Comparison of ENCODE assay signal across 19 cellular contexts in the genomic region with DNA sequence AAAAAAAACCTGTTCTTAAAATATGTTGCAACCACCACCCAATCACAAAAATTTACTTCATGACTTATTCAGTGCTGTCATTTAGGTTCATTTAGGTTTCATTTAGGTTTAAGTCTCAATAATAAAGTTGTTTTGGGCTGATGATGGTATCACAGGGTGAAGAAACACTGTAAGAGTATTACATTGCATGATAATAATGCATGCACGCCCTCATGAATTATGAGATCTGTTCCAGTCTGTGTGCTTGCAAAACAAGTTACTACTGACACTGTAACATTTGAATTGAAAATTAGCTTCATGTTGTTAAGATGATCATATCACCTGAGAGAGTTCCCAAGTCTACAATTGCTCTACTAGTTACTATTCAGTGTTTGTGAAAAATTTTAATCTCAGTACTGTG. TPM values are rescaled to one million over a fixed set of nuclear protein-coding genes. Genes with fewer than 3 reads are reported as not detected.
A peak's percentile ranks its signal among the peaks of the same experiment; 100 is the strongest.
DNase-seq lines count a peak whose midpoint lies in the region; ATAC-seq and TF ChIP-seq lines count a peak whose summit lies in the region.
"Had no signal": no experiment of that assay in that cellular context is flagged by ENCODE, and none has a peak within 500 bp of the region (broad histone marks: within the 10 kb centered on the region; RNA-seq: fewer than 3 reads in every experiment).

A gene with protein sequence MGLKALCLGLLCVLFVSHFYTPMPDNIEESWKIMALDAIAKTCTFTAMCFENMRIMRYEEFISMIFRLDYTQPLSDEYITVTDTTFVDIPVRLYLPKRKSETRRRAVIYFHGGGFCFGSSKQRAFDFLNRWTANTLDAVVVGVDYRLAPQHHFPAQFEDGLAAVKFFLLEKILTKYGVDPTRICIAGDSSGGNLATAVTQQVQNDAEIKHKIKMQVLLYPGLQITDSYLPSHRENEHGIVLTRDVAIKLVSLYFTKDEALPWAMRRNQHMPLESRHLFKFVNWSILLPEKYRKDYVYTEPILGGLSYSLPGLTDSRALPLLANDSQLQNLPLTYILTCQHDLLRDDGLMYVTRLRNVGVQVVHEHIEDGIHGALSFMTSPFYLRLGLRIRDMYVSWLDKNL (plus strand): TSS at position 315 of the 400 bp plus-strand sequence. CDS start 109 bp downstream, outside the sequence.

- 53% methylated on average over 1 of the region's 1 CpG for WGBS in suprapubic skin
- WGBS in transverse colon (ENCODE audit: low coverage in 1 of 2), 2 donors, result 79 to 100% methylated on average over 1 of the region's 1 CpG
- 91 to 100% methylated on average over 1 of the region's 1 CpG for WGBS in tibial nerve, 2 donors

- intact Hi-C loops in transverse colon (cut with DNase I; ENCODE audit: low total_unique reads), result no loop called here

- peak within 1 kb of the TSS; percentile 24 for H3K4me2 ChIP-seq in MM.1S (ENCODE audit: low read depth, low read length)
- H3K4me2 ChIP-seq: GM23338 had no signal

- H3K9ac ChIP-seq in MM.1S (ENCODE audit: low read length), result no peak within 1 kb of the TSS

- H3K4me3 ChIP-seq in MM.1S (ENCODE audit: low read length), result no peak within 1 kb of the TSS
- no peak within 1 kb of the TSS for H3K4me3 ChIP-seq in fibroblast of the aortic adventitia (ENCODE audit: low read depth, low read length)
- peak within 1 kb of the TSS; percentile 8 for H3K4me3 ChIP-seq in suprapubic skin
- no peak within 1 kb of the TSS for H3K4me3 ChIP-seq in transverse colon
- H3K4me3 ChIP-seq in tibial nerve, result no peak within 1 kb of the TSS
- H3K4me3 ChIP-seq in effector memory CD4-positive, alpha-beta T cell (ENCODE audit: insufficient read depth, low read depth, low read length, poor library complexity, severe bottlenecking), result no peak within 1 kb of the TSS
- H3K4me3 ChIP-seq: GM23338 had no signal

- H3K9me3 ChIP-seq in MM.1S (replicated peaks; ENCODE audit: insufficient read depth, low read length), result no peaks in the 10 kb centered on the region
- H3K9me3 ChIP-seq in suprapubic skin, result no peaks in the 10 kb centered on the region
- H3K9me3 ChIP-seq in transverse colon, result no peaks in the 10 kb centered on the region
- peaks cover 0 to 14% (median 0%) of the 10 kb centered on the region in 4 donors for H3K9me3 ChIP-seq in tibial nerve
- H3K9me3 ChIP-seq in effector memory CD4-positive, alpha-beta T cell (ENCODE audit: control insufficient read depth, low read length), result no peaks in the 10 kb centered on the region

- H3K4me1 ChIP-seq in MM.1S (ENCODE audit: low read length) (peaks cover 12% of the 10 kb centered on the region), suprapubic skin (peaks cover 6% of the 10 kb centered on the region), transverse colon (no peaks in the 10 kb centered on the region), tibial nerve (no peaks in the 10 kb centered on the region)
- H3K4me1 ChIP-seq in effector memory CD4-positive, alpha-beta T cell (ENCODE audit: control insufficient read depth, insufficient read depth, low read length, poor library complexity, severe bottlenecking), result no peaks in the 10 kb centered on the region

- no peaks in the 10 kb centered on the region for H3K79me2 ChIP-seq in MM.1S (ENCODE audit: low read length)

- no peak for TF ChIP-seq CTCF in MM.1S (IDR thresholded peaks at IDR 0.05; ENCODE audit: low read length)
- TF ChIP-seq CTCF in fibroblast of the aortic adventitia (IDR thresholded peaks at IDR 0.05; ENCODE audit: insufficient read depth, low read length), result no peak
- no peak for TF ChIP-seq CTCF in suprapubic skin (IDR thresholded peaks at IDR 0.05)
- TF ChIP-seq CTCF in transverse colon (IDR thresholded peaks at IDR 0.05), result no peak
- TF ChIP-seq CTCF in tibial nerve (IDR thresholded peaks at IDR 0.05), result no peak

- TF ChIP-seq EP300 in suprapubic skin (IDR thresholded peaks at IDR 0.05), result no peak
- no peak for TF ChIP-seq EP300 in transverse colon (IDR thresholded peaks at IDR 0.05; ENCODE audit: low read depth)
- no peak for TF ChIP-seq EP300 in tibial nerve (IDR thresholded peaks at IDR 0.05)

- H2AFZ ChIP-seq in MM.1S (ENCODE audit: low read length), result peak within 1 kb of the TSS; percentile 63
- H2AFZ ChIP-seq: GM23338 had no signal

- H3K27ac ChIP-seq in MM.1S (ENCODE audit: low read length) (peak within 1 kb of the TSS; percentile 30; the same call in 1 of the 2 replicates), suprapubic skin (peak within 1 kb of the TSS; percentile 78), transverse colon (no peak within 1 kb of the TSS), tibial nerve (no peak within 1 kb of the TSS)
- H3K27ac ChIP-seq in effector memory CD4-positive, alpha-beta T cell (ENCODE audit: insufficient read depth, low read length, poor library complexity, severe bottlenecking), result no peak within 1 kb of the TSS
- H3K27ac ChIP-seq: HL-60 had no signal

- TF ChIP-seq POLR2A in suprapubic skin (IDR thresholded peaks at IDR 0.05) (no peak), transverse colon (IDR thresholded peaks at IDR 0.05) (no peak), tibial nerve (IDR thresholded peaks at IDR 0.05) (no peak)

- ATAC-seq in HG02759 (IDR thresholded peaks at IDR 0.05; ENCODE audit: unreplicated experiment), result no peak
- ATAC-seq: GM23338 had no signal

- H3K27me3 ChIP-seq in MM.1S (replicated peaks; ENCODE audit: insufficient read depth, low read length), result no peaks in the 10 kb centered on the region
- H3K27me3 ChIP-seq in suprapubic skin, result no peaks in the 10 kb centered on the region
- H3K27me3 ChIP-seq in transverse colon, result no peaks in the 10 kb centered on the region
- H3K27me3 ChIP-seq in tibial nerve, result no peaks in the 10 kb centered on the region
- H3K27me3 ChIP-seq in effector memory CD4-positive, alpha-beta T cell (replicated peaks; ENCODE audit: control insufficient read depth, insufficient read depth, low read length, poor library complexity, severe bottlenecking), result no peaks in the 10 kb centered on the region

- H3K9me2 ChIP-seq in MM.1S (replicated peaks; ENCODE audit: insufficient read depth, low read length), result no peaks in the 10 kb centered on the region

- H4K20me1 ChIP-seq in MM.1S (ENCODE audit: insufficient read depth, low read length), result no peaks in the 10 kb centered on the region

- no peaks in the 10 kb centered on the region for H3K36me3 ChIP-seq in MM.1S (replicated peaks; ENCODE audit: insufficient read depth, low read length)
- no peaks in the 10 kb centered on the region for H3K36me3 ChIP-seq in suprapubic skin
- no peaks in the 10 kb centered on the region for H3K36me3 ChIP-seq in transverse colon
- H3K36me3 ChIP-seq in tibial nerve, result no peaks in the 10 kb centered on the region
- H3K36me3 ChIP-seq in effector memory CD4-positive, alpha-beta T cell (ENCODE audit: control insufficient read depth, insufficient read depth, low read length), result no peaks in the 10 kb centered on the region

- DNase-seq in MM.1S (no peak), amniotic epithelial cell (ENCODE audit: low read depth) (peak; percentile 47), fibroblast of the aortic adventitia (ENCODE audit: low read depth) (peak; percentile 17), suprapubic skin (ENCODE audit: low spot score in 2 of 2) (no peak), transverse colon (no peak), tibial nerve (ENCODE audit: low spot score in 2 of 2) (no peak)
- no peak for DNase-seq in effector memory CD4-positive, alpha-beta T cell
- DNase-seq: ACHN; C1 segment of cervical spinal cord; Calu3; CD4-positive, alpha-beta T cell; DMS 273 treated with DMSO at 0.1 percent for 48 hours; H7 had no signal

- no peaks in the 10 kb centered on the region for H3F3A ChIP-seq in MM.1S (ENCODE audit: insufficient read depth, low read length)

- in situ Hi-C loops in transverse colon (cut with MboI; ENCODE audit: low pct_ligation_motif_present in 1 of 4, low pct_unique_long_range_greater_than_20kb in 1 of 4, low sequenced_read_pairs in 3 of 4), result no loop called here

RNA-seq across cellular contexts. Expression of the gene that starts here (rescaled TPM):
- total RNA-seq in fibroblast of the aortic adventitia (ENCODE audit: low replicate concordance) (0.90 TPM in 1 of 2 replicates, not detected in the other), suprapubic skin (10 to 100 TPM; 23.9 to 73.3 (median 49.6) TPM), transverse colon (not detected), tibial nerve (under 1 TPM in 1 of 4 donors, not detected in 3; 0.21 TPM)
- total RNA-seq: A172; B cell; Calu3; CD4-positive, alpha-beta T cell; Daoy; GM23338; H7 had no signal

Comparison
In these comparisons a context has a peak if more than half of its experiments do, and no peak if none do; other contexts are left out.
1. RNA of the gene that starts here (total RNA-seq): 23.9 to 73.3 TPM in suprapubic skin; 0.90 TPM in fibroblast of the aortic adventitia, not detected in transverse colon and 0.21 TPM in tibial nerve; every median in the first group is over 10 times any median in the second.
2. Peak in DNase-seq in fibroblast of the aortic adventitia; RNA of the gene not detected or under 1 TPM.
3. H3K27ac ChIP-seq: peak in MM.1S (single experiment) and suprapubic skin (single experiment); none in transverse colon (0 of 4), tibial nerve (0 of 4) and effector memory CD4-positive, alpha-beta T cell (single experiment).